14 cellular contexts compared by ENCODE assay signal in the genomic region with DNA sequence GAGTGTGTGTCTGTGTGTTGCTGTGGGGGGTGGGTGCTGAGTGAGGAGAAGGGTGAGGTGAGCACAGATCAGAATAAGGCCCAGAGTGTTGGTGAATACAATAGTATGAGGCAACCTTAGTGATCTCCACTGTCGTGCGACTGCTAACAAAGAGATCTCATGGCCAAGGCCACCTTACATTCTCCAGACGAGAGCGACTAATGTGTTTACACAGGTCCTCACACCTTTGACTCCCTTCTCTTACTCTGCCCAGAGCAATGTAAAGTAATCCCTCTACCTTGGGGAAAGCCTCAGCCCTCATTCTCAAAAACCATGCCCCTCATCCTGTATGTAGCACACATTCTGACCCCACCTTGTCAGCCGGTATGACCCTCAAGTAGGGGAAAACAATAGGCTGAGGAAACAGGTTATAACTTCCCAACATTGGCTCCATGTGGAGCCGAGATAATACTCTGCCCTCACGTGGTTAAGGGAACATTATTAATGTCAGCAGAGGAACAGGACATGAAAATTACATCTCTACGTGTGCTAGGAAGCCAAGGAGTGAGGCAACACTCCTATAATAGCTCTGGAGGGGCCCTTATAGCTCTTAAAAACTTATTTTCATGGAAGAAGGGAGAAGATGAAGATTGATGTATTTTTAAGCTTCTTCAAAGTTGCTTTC.
"Had no signal": no experiment of that assay in that cellular context is flagged by ENCODE, and none has a peak within 500 bp of the region (broad histone marks: within the 10 kb centered on the region; RNA-seq: fewer than 3 reads in every experiment).

No MANE protein-coding gene starts in this region.

- H3K27ac ChIP-seq: thoracic aorta had no signal

- H3K27me3 Mint-ChIP-seq: activated naive CD8-positive, alpha-beta T cell treated with anti-CD3 and anti-CD28 coated beads, Interleukin-2, amount 50 U/mL, for 24 hours; T-cell had no signal

- H3K36me3 ChIP-seq: esophagus squamous epithelium, thoracic aorta had no signal

- H3K9me3 ChIP-seq: esophagus squamous epithelium, thoracic aorta had no signal

- H3K9me3 Mint-ChIP-seq: activated naive CD4-positive, alpha-beta T cell treated with anti-CD3 and anti-CD28 coated beads for 36 hours; activated naive CD8-positive, alpha-beta T cell treated with anti-CD3 and anti-CD28 coated beads, Interleukin-2, amount 50 U/mL, for 24 hours; nephron had no signal

- DNase-seq: activated CD4-positive, CD25-positive, alpha-beta regulatory T cell treated with anti-CD3 and anti-CD28 coated beads, Interleukin-2, amount 50 U/mL, for 72 hours; activated naive CD4-positive, alpha-beta T cell treated with anti-CD3 and anti-CD28 coated beads for 36 hours; activated naive CD8-positive, alpha-beta T cell treated with anti-CD3 and anti-CD28 coated beads, Interleukin-2, amount 50 U/mL, for 24 hours; aorta; esophagus squamous epithelium; foreskin fibroblast; hypothalamus; kidney; occipital lobe; stimulated activated CD4-positive, alpha-beta T cell treated with anti-CD3 and anti-CD28 coated beads, Interleukin-2, amount 100 ng/mL, for 24 hours; T-cell; T-helper 9 cell had no signal

- H3K4me3 ChIP-seq: esophagus squamous epithelium, thoracic aorta had no signal

- H3K4me3 Mint-ChIP-seq: activated naive CD4-positive, alpha-beta T cell treated with anti-CD3 and anti-CD28 coated beads for 36 hours; activated naive CD8-positive, alpha-beta T cell treated with anti-CD3 and anti-CD28 coated beads, Interleukin-2, amount 50 U/mL, for 24 hours; nephron; T-cell had no signal

- H3K4me1 Mint-ChIP-seq: activated naive CD8-positive, alpha-beta T cell treated with anti-CD3 and anti-CD28 coated beads, Interleukin-2, amount 50 U/mL, for 24 hours; T-cell had no signal

- H3K27me3 ChIP-seq: esophagus squamous epithelium had no signal

- H3K27ac Mint-ChIP-seq: activated naive CD4-positive, alpha-beta T cell treated with anti-CD3 and anti-CD28 coated beads for 36 hours; activated naive CD8-positive, alpha-beta T cell treated with anti-CD3 and anti-CD28 coated beads, Interleukin-2, amount 50 U/mL, for 24 hours; T-cell had no signal
